In the genomic region with DNA sequence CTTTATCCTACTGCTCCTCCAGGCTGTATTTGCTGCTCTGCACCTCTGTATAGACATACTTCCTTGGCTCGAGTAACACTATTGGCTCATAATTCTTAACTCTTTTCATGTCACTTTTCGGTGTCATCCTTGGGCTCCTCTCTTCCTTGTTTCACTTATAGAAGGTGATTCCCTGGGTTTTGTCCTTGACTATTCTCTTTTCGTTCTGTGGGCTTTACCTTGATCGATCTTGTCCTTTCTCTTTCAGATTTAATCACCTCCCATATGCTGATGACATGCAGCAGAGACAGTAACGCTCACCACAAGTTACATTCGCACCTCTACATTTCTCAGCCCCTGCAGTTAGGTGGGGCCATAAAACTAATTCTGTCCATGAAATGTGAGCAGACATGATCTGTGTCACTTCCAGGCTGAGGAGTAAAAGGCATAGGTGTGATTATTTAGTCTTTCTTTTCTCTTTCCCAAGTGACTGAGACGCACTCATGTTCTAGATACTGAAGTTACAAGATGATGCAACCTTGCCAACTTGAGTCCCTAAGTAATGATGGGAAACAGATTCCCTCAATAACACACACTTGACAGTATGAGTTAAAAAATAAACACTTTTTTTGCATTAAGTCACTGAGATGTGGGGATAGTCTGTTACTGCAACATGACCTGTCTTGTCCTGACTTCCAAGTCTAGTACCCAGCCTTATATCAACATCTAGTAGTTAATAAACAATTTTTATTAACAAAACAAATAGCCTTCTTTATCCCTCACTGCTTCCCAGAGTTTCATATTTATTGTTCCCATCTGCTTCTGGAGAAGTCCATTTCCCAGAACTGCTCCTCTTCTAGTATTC, we compare ENCODE assay signal across 1 cellular context.
TF ChIP-seq lines count a peak whose summit lies in the region.

No MANE protein-coding gene starts in this region.

TF ChIP-seq in SK-N-SH treated with all-trans-retinoic acid at 6 μM for 48 hours, 23 proteins besides CTCF, POLR2A, EP300 and RAD21 (continued from another document):
- TF ChIP-seq ZNF8 (CRISPR knock-in tag; IDR thresholded peaks at IDR 0.05), result no peak
- TF ChIP-seq, protein P1, sequence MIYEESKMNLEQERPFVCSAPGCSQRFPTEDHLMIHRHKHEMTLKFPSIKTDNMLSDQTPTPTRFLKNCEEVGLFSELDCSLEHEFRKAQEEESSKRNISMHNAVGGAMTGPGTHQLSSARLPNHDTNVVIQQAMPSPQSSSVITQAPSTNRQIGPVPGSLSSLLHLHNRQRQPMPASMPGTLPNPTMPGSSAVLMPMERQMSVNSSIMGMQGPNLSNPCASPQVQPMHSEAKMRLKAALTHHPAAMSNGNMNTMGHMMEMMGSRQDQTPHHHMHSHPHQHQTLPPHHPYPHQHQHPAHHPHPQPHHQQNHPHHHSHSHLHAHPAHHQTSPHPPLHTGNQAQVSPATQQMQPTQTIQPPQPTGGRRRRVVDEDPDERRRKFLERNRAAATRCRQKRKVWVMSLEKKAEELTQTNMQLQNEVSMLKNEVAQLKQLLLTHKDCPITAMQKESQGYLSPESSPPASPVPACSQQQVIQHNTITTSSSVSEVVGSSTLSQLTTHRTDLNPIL (CRISPR knock-in tag; IDR thresholded peaks at IDR 0.05; ENCODE audit: low read depth), result no peak
- TF ChIP-seq, protein P2, sequence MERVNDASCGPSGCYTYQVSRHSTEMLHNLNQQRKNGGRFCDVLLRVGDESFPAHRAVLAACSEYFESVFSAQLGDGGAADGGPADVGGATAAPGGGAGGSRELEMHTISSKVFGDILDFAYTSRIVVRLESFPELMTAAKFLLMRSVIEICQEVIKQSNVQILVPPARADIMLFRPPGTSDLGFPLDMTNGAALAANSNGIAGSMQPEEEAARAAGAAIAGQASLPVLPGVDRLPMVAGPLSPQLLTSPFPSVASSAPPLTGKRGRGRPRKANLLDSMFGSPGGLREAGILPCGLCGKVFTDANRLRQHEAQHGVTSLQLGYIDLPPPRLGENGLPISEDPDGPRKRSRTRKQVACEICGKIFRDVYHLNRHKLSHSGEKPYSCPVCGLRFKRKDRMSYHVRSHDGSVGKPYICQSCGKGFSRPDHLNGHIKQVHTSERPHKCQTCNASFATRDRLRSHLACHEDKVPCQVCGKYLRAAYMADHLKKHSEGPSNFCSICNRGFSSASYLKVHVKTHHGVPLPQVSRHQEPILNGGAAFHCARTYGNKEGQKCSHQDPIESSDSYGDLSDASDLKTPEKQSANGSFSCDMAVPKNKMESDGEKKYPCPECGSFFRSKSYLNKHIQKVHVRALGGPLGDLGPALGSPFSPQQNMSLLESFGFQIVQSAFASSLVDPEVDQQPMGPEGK (CRISPR knock-in tag; IDR thresholded peaks at IDR 0.05; ENCODE audit: borderline replicate concordance), result no peak
- TF ChIP-seq ESRRG (CRISPR knock-in tag; IDR thresholded peaks at IDR 0.05), result no peak
- TF ChIP-seq BACH2 (CRISPR knock-in tag; IDR thresholded peaks at IDR 0.05; ENCODE audit: borderline replicate concordance), result no peak
